Comparison of ENCODE assay signal across 8 cellular contexts in genomic region chr11:76860539-76861475, GRCh38. TPM values are rescaled to one million over a fixed set of nuclear protein-coding genes. Genes with fewer than 3 reads are reported as not detected.
DNase-seq lines count a peak whose midpoint lies in the region; ATAC-seq and TF ChIP-seq lines count a peak whose summit lies in the region.

ACER3 (plus strand) TSS chr11:76860918; CDS start chr11:76860977, 59 bp downstream.

- TF ChIP-seq CTCF in PC-9 (conservative IDR thresholded peaks at IDR 0.05): peak; percentile 45; the same call in 1 of the 2 replicates

- no peaks in the 10 kb centered on the region for H3K9me3 ChIP-seq in PC-9 (ENCODE audit: insufficient read depth, low read depth)

- H3K27ac ChIP-seq in PC-9: no peak within 1 kb of the TSS

- peak within 1 kb of the TSS; percentile 93 for H2AFZ ChIP-seq in PC-9

- peaks cover 20% of the 10 kb centered on the region for H3K4me1 ChIP-seq in PC-9 (replicated peaks; ENCODE audit: insufficient read depth)

- peak within 1 kb of the TSS; percentile 94 for H3K4me3 ChIP-seq in PC-9

- no peaks in the 10 kb centered on the region for H3K27me3 ChIP-seq in PC-9 (ENCODE audit: insufficient read depth, low read depth)

- no peaks in the 10 kb centered on the region for H3K9me2 ChIP-seq in PC-9 (ENCODE audit: insufficient read depth)

- POLR2A ChIA-PET in PC-9 (lab: Charles Lee; ENCODE audit: unreplicated experiment): interaction anchor here (0.6 kb wide), 2 partner anchors 24 to 68 kb away, joined by 3 to 4 read pairs; no protein-coding TSS in a partner anchor

- H3K4me2 ChIP-seq in PC-9: peak within 1 kb of the TSS; percentile 95

- H3F3A ChIP-seq in PC-9 (ENCODE audit: insufficient read depth, low read depth): peaks cover 7% of the 10 kb centered on the region; the same call in 1 of the 2 replicates

- peak; percentile 94 for ATAC-seq in GM21528 (IDR thresholded peaks at IDR 0.05; ENCODE audit: low FRiP score, unreplicated experiment)
- peak; percentile 99 for ATAC-seq in esophagus mucosa

- peaks cover 36% of the 10 kb centered on the region for H3K79me2 ChIP-seq in PC-9 (ENCODE audit: low read depth)

- no peaks in the 10 kb centered on the region for H4K20me1 ChIP-seq in PC-9 (ENCODE audit: insufficient read depth)

- BruUV-seq in PC-9 (replicated peaks; lab: Mats Ljungman, UMichigan): no TSS peak

- intact Hi-C loops in PC-9 (cut with micrococcal nuclease; ENCODE audit: unreplicated experiment): loop anchor here (5.0 kb wide), 1 partner anchor 54 kb away; no protein-coding TSS in a partner anchor

- CTCF ChIA-PET in PC-9 (lab: Charles Lee): interaction anchor here (0.7 kb wide), 1 partner anchor 39 kb away, joined by 3 read pairs; no protein-coding TSS in a partner anchor

- peaks cover 4% of the 10 kb centered on the region for H3K36me3 ChIP-seq in PC-9 (ENCODE audit: low read depth)

- DNase-seq in DMS53 treated with DMSO at 0.1 percent for 48 hours (lab: John Stamatoyannopoulos, UW; ENCODE audit: unreplicated experiment): peak; percentile 99
- peak; percentile 80 for DNase-seq in HuH-7.5 (ENCODE audit: low spot score)
- peak; percentile 69 to 96 for DNase-seq in PC-9
- peak; percentile 85 for DNase-seq in activated T-cell treated with anti-CD3 and anti-CD28 coated beads, Interleukin-2, amount 50 U/mL, for 1 hour
- peak; percentile 87 for DNase-seq in myocyte (ENCODE audit: low read depth)
- peak; percentile 80 to 81 for DNase-seq in stimulated activated CD8-positive, alpha-beta memory T cell treated with anti-CD3 and anti-CD28 coated beads, Interleukin-7, amount 100 ng/mL, for 48 hours (ENCODE audit: extremely low read depth in 1 of 2, low read depth in 1 of 2)

RNA-seq across cellular contexts. Expression of gene ACER3, which starts in this region (rescaled TPM):
- total RNA-seq in PC-9 (2021) (15.8 and 21.3 TPM in 2 replicates), esophagus mucosa (26.0 TPM), myocyte (4.4 and 7.0 TPM in 2 replicates)
- polyA plus RNA-seq in myocyte (2012): 3.2 TPM
